Comparison of ENCODE assay signal across 8 cellular contexts in the genomic region with DNA sequence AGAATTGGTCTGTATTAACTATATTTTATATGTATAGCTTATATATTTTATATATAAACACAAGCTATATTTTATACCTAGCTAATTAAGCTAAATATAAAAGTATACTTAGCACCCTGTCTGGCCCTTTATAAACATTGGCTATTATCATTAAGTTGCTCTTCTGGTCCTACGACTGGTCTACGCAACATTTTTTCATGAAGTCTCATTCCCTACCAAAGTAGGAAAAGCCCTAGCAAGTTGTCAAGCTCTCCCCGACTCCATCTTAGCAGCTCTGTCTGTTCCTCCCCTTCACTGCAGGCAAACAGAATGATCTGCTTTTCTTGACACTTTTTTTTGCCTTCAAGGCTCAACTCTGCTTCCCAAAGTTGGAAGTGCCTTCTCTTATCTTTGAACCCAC.
"Had no signal": no experiment of that assay in that cellular context is flagged by ENCODE, and none has a peak within 500 bp of the region (broad histone marks: within the 10 kb centered on the region; RNA-seq: fewer than 3 reads in every experiment).

No MANE protein-coding gene starts in this region.

- H2AFZ ChIP-seq: GM23248 had no signal

- H3K27ac ChIP-seq: GM23248, HL-60 had no signal

- H3K9ac ChIP-seq: GM23248 had no signal

- H3K9me3 ChIP-seq: HAP-1 had no signal

- H3K4me1 ChIP-seq: HAP-1 had no signal

- ATAC-seq: HCT116, HepG2 had no signal

- H3K36me3 ChIP-seq: HAP-1 had no signal

- H3K4me3 ChIP-seq: GM23248, HAP-1 had no signal

- DNase-seq: GM23248, GOT3, H7, HFFc6 had no signal
